12 cellular contexts compared by ENCODE assay signal in genomic region chr13:20353973-20354372, GRCh38.
DNase-seq lines count a peak whose midpoint lies in the region; ATAC-seq and TF ChIP-seq lines count a peak whose summit lies in the region.
"Had no signal": no experiment of that assay in that cellular context is flagged by ENCODE, and none has a peak within 500 bp of the region (broad histone marks: within the 10 kb centered on the region; RNA-seq: fewer than 3 reads in every experiment).

No MANE protein-coding gene starts in this region.

- no peaks in the 10 kb centered on the region for H3K36me3 ChIP-seq in breast epithelium
- H3K36me3 ChIP-seq: Peyer's patch had no signal

- DNase-seq in MCF 10A (ENCODE audit: unreplicated experiment) = peak; percentile 72
- no peak for DNase-seq in breast epithelium (ENCODE audit: low spot score in 2 of 2)
- DNase-seq in SIG-M5 (lab: John Stamatoyannopoulos, UW) = peak; percentile 63
- peak; percentile 80 for DNase-seq in fibroblast of mammary gland (ENCODE audit: low read depth)
- DNase-seq in NCI-H1694 (lab: John Stamatoyannopoulos, UW) = no peak
- no peak for DNase-seq in activated CD4-positive, alpha-beta T cell treated with anti-CD3 and anti-CD28 coated beads, Interleukin-2, amount 50 U/mL, for 4 hours
- DNase-seq: activated T-cell treated with anti-CD3 and anti-CD28 coated beads, Interleukin-2, amount 50 U/mL, for 4 hours; NCI-H2171; Peyer's patch had no signal

- POLR2A ChIA-PET in MCF 10A (lab: Yijun Ruan, JAX) = interaction anchor here (0.8 to 4.3 kb wide), 8 partner anchors 8 to 66 kb away, joined by 3 to 11 read pairs (median 3); no protein-coding TSS in a partner anchor

- H3K4me1 Mint-ChIP-seq in MCF 10A (ENCODE audit: insufficient read depth, unreplicated experiment) = peaks cover 44% of the 10 kb centered on the region

- CTCF ChIA-PET in MCF 10A (lab: Yijun Ruan, JAX) = interaction anchor here (0.7 to 2.5 kb wide), 3 partner anchors 81 to 177 kb away, joined by 3 to 8 read pairs (median 3); no protein-coding TSS in a partner anchor

- H3K27me3 Mint-ChIP-seq in MCF 10A (ENCODE audit: insufficient read depth, unreplicated experiment) = no peaks in the 10 kb centered on the region

- no peaks in the 10 kb centered on the region for H3K4me1 ChIP-seq in breast epithelium
- H3K4me1 ChIP-seq: Peyer's patch had no signal

- H3K36me3 Mint-ChIP-seq in MCF 10A (ENCODE audit: insufficient read depth, unreplicated experiment) = peaks cover 6% of the 10 kb centered on the region

- H3K9me3 ChIP-seq in breast epithelium = no peaks in the 10 kb centered on the region
- H3K9me3 ChIP-seq: Peyer's patch had no signal

- H3K27ac ChIP-seq in breast epithelium = no peak overlapping the region
- H3K27ac ChIP-seq: Peyer's patch had no signal

- no peak for ATAC-seq in GM21786 (IDR thresholded peaks at IDR 0.05; ENCODE audit: unreplicated experiment)
- ATAC-seq in GM21825 (IDR thresholded peaks at IDR 0.05; ENCODE audit: unreplicated experiment) = no peak
- ATAC-seq: activated T-cell treated with anti-CD3 and anti-CD28 coated beads, Interleukin-2, amount 50 U/mL, for 4 hours had no signal

- no peak overlapping the region for H3K27ac Mint-ChIP-seq in MCF 10A (ENCODE audit: low read depth, unreplicated experiment)

- intact Hi-C loops in MCF 10A (cut with micrococcal nuclease) (loop anchor here (2.0 to 10.0 kb wide), 2 partner anchors 157 to 461 kb away; no protein-coding TSS in a partner anchor), breast epithelium (cut with DNase I; ENCODE audit: low total_unique reads) (no loop called here)

- H3K4me3 ChIP-seq in breast epithelium = no peak overlapping the region
- no peak overlapping the region for H3K4me3 ChIP-seq in fibroblast of mammary gland (ENCODE audit: control insufficient read depth, low read depth, low read length)
- H3K4me3 ChIP-seq: lung, Peyer's patch had no signal

- TF ChIP-seq CTCF in MCF 10A (IDR thresholded peaks at IDR 0.05; ENCODE audit: unreplicated experiment) (peak; percentile 28), breast epithelium (IDR thresholded peaks at IDR 0.05) (peak in 1 of 3 donors; percentile 6), fibroblast of mammary gland (conservative IDR thresholded peaks at IDR 0.05; ENCODE audit: control insufficient read depth, insufficient read depth, low read depth, low read length) (peak; percentile 35)

- H3K4me3 Mint-ChIP-seq in MCF 10A (ENCODE audit: unreplicated experiment) = no peak overlapping the region
- H3K4me3 Mint-ChIP-seq: activated T-cell treated with anti-CD3 and anti-CD28 coated beads, Interleukin-2, amount 50 U/mL, for 4 hours had no signal

- no peak for TF ChIP-seq POLR2A in breast epithelium (IDR thresholded peaks at IDR 0.05)

- no peaks in the 10 kb centered on the region for H3K9me3 Mint-ChIP-seq in MCF 10A (ENCODE audit: unreplicated experiment)
- H3K9me3 Mint-ChIP-seq: activated T-cell treated with anti-CD3 and anti-CD28 coated beads, Interleukin-2, amount 50 U/mL, for 4 hours had no signal

- BruUV-seq in MCF 10A (replicated peaks; lab: Mats Ljungman, UMichigan) = no TSS peak

- no peaks in the 10 kb centered on the region for H3K27me3 ChIP-seq in breast epithelium
- H3K27me3 ChIP-seq: Peyer's patch had no signal

Comparison
In these comparisons a context has a peak if more than half of its experiments do, and no peak if none do; other contexts are left out.
1. DNase-seq: peak in MCF 10A (single experiment), SIG-M5 (single experiment) and fibroblast of mammary gland (single experiment); none in breast epithelium (0 of 2), NCI-H1694 (single experiment) and activated CD4-positive, alpha-beta T cell treated with anti-CD3 and anti-CD28 coated beads, Interleukin-2, amount 50 U/mL, for 4 hours (0 of 2).